Comparison of ENCODE assay signal across 8 cellular contexts in genomic region chr2:223760838-223761502, GRCh38.
A peak's percentile ranks its signal among the peaks of the same experiment; 100 is the strongest.
DNase-seq lines count a peak whose midpoint lies in the region; ATAC-seq and TF ChIP-seq lines count a peak whose summit lies in the region.

No MANE protein-coding gene starts in this region.

- H2AFZ ChIP-seq in ACC112 (ENCODE audit: low read length, unreplicated experiment), result peak overlapping the region; percentile 47

- no peak overlapping the region for H4K8ac ChIP-seq in mesendoderm (ENCODE audit: low read depth, low read length)

- in situ Hi-C loops in astrocyte of the spinal cord (cut with HindIII; ENCODE audit: low sequenced_read_pairs), result no loop called here

- H3K27ac ChIP-seq in ACC112 (ENCODE audit: low read depth, low read length), result peak overlapping the region; percentile 83
- peak overlapping the region; percentile 99 for H3K27ac ChIP-seq in RWPE2 (ENCODE audit: poor library complexity, severe bottlenecking)
- H3K27ac ChIP-seq in mesendoderm (ENCODE audit: low read depth, low read length), result no peak overlapping the region

- no peaks in the 10 kb centered on the region for H3K9me3 ChIP-seq in RWPE2 (ENCODE audit: severe bottlenecking)

- H3K79me2 ChIP-seq in ACC112 (ENCODE audit: control insufficient read depth, insufficient read depth, low read length, unreplicated experiment), result no peaks in the 10 kb centered on the region
- H3K79me2 ChIP-seq in mesendoderm (ENCODE audit: control insufficient read depth, insufficient read depth, low read length), result no peaks in the 10 kb centered on the region

- DNase-seq in RWPE2 (ENCODE audit: low spot score) (peak; percentile 90), astrocyte of the spinal cord (ENCODE audit: low read depth, low spot score) (peak; percentile 88), mesendoderm (peak; percentile 55), NCI-H1694 treated with DMSO at 0.1 percent for 48 hours (lab: John Stamatoyannopoulos, UW) (no peak), NCI-H345 treated with DMSO at 0.1 percent for 48 hours (lab: John Stamatoyannopoulos, UW; ENCODE audit: unreplicated experiment) (no peak)

- TF ChIP-seq CTCF in RWPE2 (IDR thresholded peaks at IDR 0.05; ENCODE audit: poor library complexity, severe bottlenecking) (peak; percentile 34), astrocyte of the spinal cord (IDR thresholded peaks at IDR 0.05; ENCODE audit: low read depth, low read length) (peak; percentile 43)

- no peak overlapping the region for H3K4me3 ChIP-seq in ACC112 (ENCODE audit: low read depth, low read length)
- H3K4me3 ChIP-seq in RWPE2 (ENCODE audit: severe bottlenecking), result no peak overlapping the region
- H3K4me3 ChIP-seq in astrocyte of the spinal cord (ENCODE audit: low read depth, low read length), result no peak overlapping the region
- no peak overlapping the region for H3K4me3 ChIP-seq in mesendoderm (ENCODE audit: low read length)

- H3K9ac ChIP-seq in mesendoderm (ENCODE audit: low read length), result no peak overlapping the region

- H2AK5ac ChIP-seq in mesendoderm (ENCODE audit: low read length), result no peak overlapping the region

- H3K4ac ChIP-seq in mesendoderm (ENCODE audit: low read depth, low read length), result no peak overlapping the region

- peaks cover 22% of the 10 kb centered on the region for H3K4me1 ChIP-seq in ACC112 (ENCODE audit: control insufficient read depth, insufficient read depth, low read length, unreplicated experiment)
- peaks cover 40% of the 10 kb centered on the region for H3K4me1 ChIP-seq in RWPE2 (ENCODE audit: insufficient read depth, poor library complexity, severe bottlenecking)
- no peaks in the 10 kb centered on the region for H3K4me1 ChIP-seq in mesendoderm (ENCODE audit: control insufficient read depth, low read depth, low read length)

- no peak overlapping the region for H2BK15ac ChIP-seq in mesendoderm (replicated peaks; ENCODE audit: low read depth)

- no peak overlapping the region for H4K5ac ChIP-seq in mesendoderm (ENCODE audit: low read length)

- H3K4me2 ChIP-seq in mesendoderm (ENCODE audit: low read length), result no peak overlapping the region

- ATAC-seq in GM18868 (IDR thresholded peaks at IDR 0.05; ENCODE audit: unreplicated experiment), result peak; percentile 76
- ATAC-seq in HG03045 (IDR thresholded peaks at IDR 0.05; ENCODE audit: unreplicated experiment), result peak; percentile 76
- peak; percentile 91 for ATAC-seq in RWPE2 (ENCODE audit: low read depth)

- no CpG with 5 or more reads among the region's 8 CpGs for WGBS in mesendoderm (ENCODE audit: extremely low coverage, insufficient coverage, low lambda C conversion rate)

- H3K36me3 ChIP-seq in ACC112 (ENCODE audit: insufficient read depth, low read length) (no peaks in the 10 kb centered on the region), RWPE2 (ENCODE audit: low read depth) (peaks cover 30% of the 10 kb centered on the region), mesendoderm (ENCODE audit: control insufficient read depth, insufficient read depth, low read length) (no peaks in the 10 kb centered on the region)

- no peak overlapping the region for H3K56ac ChIP-seq in mesendoderm (ENCODE audit: low read length)

- H3K79me1 ChIP-seq in mesendoderm (ENCODE audit: low read length), result no peaks in the 10 kb centered on the region

- H2BK120ac ChIP-seq in mesendoderm (ENCODE audit: low read depth, low read length), result no peak overlapping the region

- H3K27me3 ChIP-seq in ACC112 (ENCODE audit: insufficient read depth, low read length) (no peaks in the 10 kb centered on the region), RWPE2 (ENCODE audit: insufficient read depth, poor library complexity, severe bottlenecking) (no peaks in the 10 kb centered on the region), mesendoderm (ENCODE audit: insufficient read depth, low read length, poor library complexity) (no peaks in the 10 kb centered on the region)

- no peak overlapping the region for H2BK5ac ChIP-seq in mesendoderm (ENCODE audit: low read length)

- H3K18ac ChIP-seq in mesendoderm (ENCODE audit: low read length), result no peak overlapping the region

- no peak overlapping the region for H3K23ac ChIP-seq in mesendoderm (ENCODE audit: low read length)

Comparison
In these comparisons a context has a peak if more than half of its experiments do, and no peak if none do; other contexts are left out.
1. DNase-seq: peak in RWPE2 (single experiment), astrocyte of the spinal cord (single experiment) and mesendoderm (single experiment); none in NCI-H1694 treated with DMSO at 0.1 percent for 48 hours (single experiment) and NCI-H345 treated with DMSO at 0.1 percent for 48 hours (single experiment).
2. Peak in every context shown above with its lines, with median percentiles within 50 percentile points of each other: ATAC-seq.